Comparison of ENCODE assay signal across 9 cellular contexts in genomic region chr3:42264399-42265058, GRCh38. TPM values are rescaled to one million over a fixed set of nuclear protein-coding genes. Genes with fewer than 3 reads are reported as not detected.
A peak's percentile ranks its signal among the peaks of the same experiment; 100 is the strongest.
DNase-seq lines count a peak whose midpoint lies in the region; ATAC-seq and TF ChIP-seq lines count a peak whose summit lies in the region.
"Had no signal": no experiment of that assay in that cellular context is flagged by ENCODE, and none has a peak within 500 bp of the region (broad histone marks: within the 10 kb centered on the region; RNA-seq: fewer than 3 reads in every experiment).

No MANE protein-coding gene starts in this region.

- no peak overlapping the region for H2AFZ ChIP-seq in mesenchymal stem cell (ENCODE audit: low read depth, low read length)

- peak overlapping the region; percentile 36 for H3K9ac ChIP-seq in mesenchymal stem cell (ENCODE audit: low read length)

- H3K4me1 ChIP-seq in mesenchymal stem cell (ENCODE audit: control insufficient read depth, insufficient read depth, low read depth, low read length), result peaks cover 6% of the 10 kb centered on the region

- H3K4me3 Mint-ChIP-seq in T-helper 2 cell treated with Interferon-gamma antibody and Interleukin-4, amounts not matched to agents 5 μg/mL and 100 μg/mL, for 36 hours, result no peak overlapping the region
- no peak overlapping the region for H3K4me3 Mint-ChIP-seq in activated T-helper 17 cell treated with anti-CD3 and anti-CD28 coated beads, Interleukin-2, amount 50 U/mL, for 72 hours

- H3K27ac Mint-ChIP-seq in T-helper 2 cell treated with Interferon-gamma antibody and Interleukin-4, amounts not matched to agents 5 μg/mL and 100 μg/mL, for 36 hours, result no peak overlapping the region
- no peak overlapping the region for H3K27ac Mint-ChIP-seq in activated T-helper 17 cell treated with anti-CD3 and anti-CD28 coated beads, Interleukin-2, amount 50 U/mL, for 72 hours

- no peak overlapping the region for H2BK5ac ChIP-seq in mesenchymal stem cell (ENCODE audit: low read depth, low read length, poor library complexity, severe bottlenecking)

- no peaks in the 10 kb centered on the region for H3K9me3 Mint-ChIP-seq in T-helper 2 cell treated with Interferon-gamma antibody and Interleukin-4, amounts not matched to agents 5 μg/mL and 100 μg/mL, for 36 hours
- no peaks in the 10 kb centered on the region for H3K9me3 Mint-ChIP-seq in activated T-helper 17 cell treated with anti-CD3 and anti-CD28 coated beads, Interleukin-2, amount 50 U/mL, for 72 hours

- no peak overlapping the region for H3K4ac ChIP-seq in mesenchymal stem cell (ENCODE audit: low read depth in 1 of 2, low read length in 2 of 2)

- peaks cover 50 to 57% of the 10 kb centered on the region in 2 experiments for H3K27me3 ChIP-seq in mesenchymal stem cell (ENCODE audit: control insufficient read depth in 1 of 2, insufficient read depth in 1 of 2, low read length in 2 of 2)

- no peak for TF ChIP-seq CTCF in cardiac fibroblast (IDR thresholded peaks at IDR 0.05; ENCODE audit: low read depth, low read length)

- no peak overlapping the region for H2AK5ac ChIP-seq in mesenchymal stem cell (ENCODE audit: low read length, severe bottlenecking)

- H2BK120ac ChIP-seq in mesenchymal stem cell (ENCODE audit: low read depth, low read length), result no peak overlapping the region

- H3K18ac ChIP-seq in mesenchymal stem cell (ENCODE audit: low read depth in 1 of 2, low read length in 2 of 2), result no peak overlapping the region

- peak; percentile 12 for DNase-seq in AG08395 (ENCODE audit: low spot score)
- peak in 45 of 76 experiments; percentile 0 to 45 (median 15) for DNase-seq in HUDEP-2 (lab: John Stamatoyannopoulos, UW; ENCODE audit: unreplicated experiment in 76 of 76)
- DNase-seq in cardiac fibroblast (ENCODE audit: low read depth in 2 of 2), result peak; percentile 20 to 32
- DNase-seq in mesenchymal stem cell, result no peak
- no peak for DNase-seq in RKO (ENCODE audit: low spot score)
- no peak for DNase-seq in T-helper 2 cell treated with Interferon-gamma antibody and Interleukin-4, amounts not matched to agents 5 μg/mL and 100 μg/mL, for 36 hours (ENCODE audit: low spot score)

- no peak overlapping the region for H3K4me2 ChIP-seq in mesenchymal stem cell (ENCODE audit: low read length, poor library complexity, severe bottlenecking)

- H3K23ac ChIP-seq in mesenchymal stem cell (ENCODE audit: low read length in 2 of 2), result no peak overlapping the region

- WGBS in mesenchymal stem cell, result 58% methylated on average over 37 of the region's 37 CpGs

- H3K79me1 ChIP-seq in mesenchymal stem cell (replicated peaks; ENCODE audit: low read length, poor library complexity, severe bottlenecking), result no peaks in the 10 kb centered on the region

- H2BK15ac ChIP-seq in mesenchymal stem cell (ENCODE audit: low read depth, poor library complexity, severe bottlenecking), result no peak overlapping the region

- no peak for ATAC-seq in GM19467 (IDR thresholded peaks at IDR 0.05; ENCODE audit: unreplicated experiment)
- no peak for ATAC-seq in activated T-helper 17 cell treated with anti-CD3 and anti-CD28 coated beads, Interleukin-2, amount 50 U/mL, for 72 hours (replicated peaks)

- H3K27ac ChIP-seq in mesenchymal stem cell (ENCODE audit: low read length, poor library complexity, severe bottlenecking), result no peak overlapping the region

- no peak overlapping the region for H2BK12ac ChIP-seq in mesenchymal stem cell (ENCODE audit: low read length in 2 of 2)

- H4K8ac ChIP-seq in mesenchymal stem cell (ENCODE audit: low read length), result no peak overlapping the region

- H4K91ac ChIP-seq in mesenchymal stem cell (ENCODE audit: low read length), result no peak overlapping the region

- H3K9me3 ChIP-seq in mesenchymal stem cell (ENCODE audit: control insufficient read depth, low read length), result no peaks in the 10 kb centered on the region

- H3K27me3 Mint-ChIP-seq in T-helper 2 cell treated with Interferon-gamma antibody and Interleukin-4, amounts not matched to agents 5 μg/mL and 100 μg/mL, for 36 hours (ENCODE audit: low read depth), result peaks cover 71% of the 10 kb centered on the region
- H3K27me3 Mint-ChIP-seq in activated T-helper 17 cell treated with anti-CD3 and anti-CD28 coated beads, Interleukin-2, amount 50 U/mL, for 72 hours, result peaks cover 59% of the 10 kb centered on the region

- H3K4me3 ChIP-seq in cardiac fibroblast (replicated peaks in 1 of 2; ENCODE audit: low read depth in 2 of 2, low read length in 2 of 2) (no peak overlapping the region), mesenchymal stem cell (ENCODE audit: insufficient read depth in 1 of 2, low read depth in 1 of 2, low read length in 2 of 2) (peak overlapping the region in 1 of 2 experiments; percentile 69)

- no peaks in the 10 kb centered on the region for H3K36me3 Mint-ChIP-seq in T-helper 2 cell treated with Interferon-gamma antibody and Interleukin-4, amounts not matched to agents 5 μg/mL and 100 μg/mL, for 36 hours (ENCODE audit: low read depth)
- H3K36me3 Mint-ChIP-seq in activated T-helper 17 cell treated with anti-CD3 and anti-CD28 coated beads, Interleukin-2, amount 50 U/mL, for 72 hours (ENCODE audit: low read depth), result no peaks in the 10 kb centered on the region

- H3K36me3 ChIP-seq in mesenchymal stem cell (ENCODE audit: control insufficient read depth in 1 of 2, insufficient read depth in 2 of 2, low read depth in 1 of 2, low read length in 2 of 2), result no peaks in the 10 kb centered on the region

- H3K14ac ChIP-seq in mesenchymal stem cell (ENCODE audit: low read length in 2 of 2), result no peak overlapping the region

- H3K4me1 Mint-ChIP-seq in T-helper 2 cell treated with Interferon-gamma antibody and Interleukin-4, amounts not matched to agents 5 μg/mL and 100 μg/mL, for 36 hours (ENCODE audit: low read depth), result peaks cover 2% of the 10 kb centered on the region
- no peaks in the 10 kb centered on the region for H3K4me1 Mint-ChIP-seq in activated T-helper 17 cell treated with anti-CD3 and anti-CD28 coated beads, Interleukin-2, amount 50 U/mL, for 72 hours

RNA-seq across cellular contexts. Expression of gene CCK, which starts 1.5 kb away (rescaled TPM):
- not detected for polyA plus RNA-seq in mesenchymal stem cell (2013, experiment 1 of 2)
- polyA plus RNA-seq in mesenchymal stem cell (2013, experiment 2 of 2), result not detected
- total RNA-seq in activated T-helper 17 cell treated with anti-CD3 and anti-CD28 coated beads, Interleukin-2, amount 50 U/mL, for 72 hours, result not detected
- total RNA-seq: fibroblast of villous mesenchyme had no signal

Comparison
In these comparisons a context has a peak if more than half of its experiments do, and no peak if none do; other contexts are left out.
1. DNase-seq: peak in AG08395 (single experiment), HUDEP-2 (45 of 76) and cardiac fibroblast (2 of 2); none in mesenchymal stem cell (single experiment), RKO (single experiment) and T-helper 2 cell treated with Interferon-gamma antibody and Interleukin-4, amounts not matched to agents 5 μg/mL and 100 μg/mL, for 36 hours (single experiment).